31 cellular contexts compared by ENCODE assay signal in genomic region chr7:4943297-4943696, GRCh38. TPM values are rescaled to one million over a fixed set of nuclear protein-coding genes. Genes with fewer than 3 reads are reported as not detected.
"Had no signal": no experiment of that assay in that cellular context is flagged by ENCODE, and none has a peak within 500 bp of the region (broad histone marks: within the 10 kb centered on the region; RNA-seq: fewer than 3 reads in every experiment).

No MANE protein-coding gene starts in this region.

- DNase-seq: activated CD4-positive, alpha-beta memory T cell treated with anti-CD3 and anti-CD28 coated beads, Interleukin-2, amount 10 ng/mL, durations not matched to agents 7 days and 5 days; activated CD4-positive, alpha-beta T cell treated with anti-CD3 and anti-CD28 coated beads for 1 hour; activated CD4-positive, alpha-beta T cell treated with anti-CD3 and anti-CD28 coated beads for 4 hours; activated CD4-positive, alpha-beta T cell treated with anti-CD3 and anti-CD28 coated beads, Interleukin-2, amount 10 ng/mL, durations not matched to agents 7 days and 5 days; activated CD4-positive, alpha-beta T cell treated with anti-CD3 and anti-CD28 coated beads, Interleukin-2, amount 50 U/mL, for 4 hours; activated CD8-positive, alpha-beta memory T cell treated with anti-CD3 and anti-CD28 coated beads, Interleukin-2, amount 50 U/mL, for 48 hours; activated gamma-delta T cell; activated naive CD4-positive, alpha-beta T cell; activated naive CD4-positive, alpha-beta T cell treated with anti-CD3 and anti-CD28 coated beads, Interleukin-2, amount 10 ng/mL, durations not matched to agents 7 days and 5 days; activated naive CD8-positive, alpha-beta T cell treated with anti-CD3 and anti-CD28 coated beads, Interleukin-2, amount 10 ng/mL, durations not matched to agents 7 days and 5 days; activated T-cell treated with anti-CD3 and anti-CD28 coated beads for 4 hours; activated T-cell treated with anti-CD3 and anti-CD28 coated beads, Interleukin-2, amount 50 U/mL, for 24 hours; activated T-cell treated with anti-CD3 and anti-CD28 coated beads, Interleukin-2, amount 50 U/mL, for 72 hours; central memory CD4-positive, alpha-beta T cell; cerebellar nuclear complex; colonic mucosa; dorsolateral prefrontal cortex; effector memory CD8-positive, alpha-beta T cell; erythroblast; foreskin keratinocyte; gastrocnemius medialis; T-helper 1 cell; T-helper 2 cell had no signal

- H3K36me3 Mint-ChIP-seq: activated naive CD4-positive, alpha-beta T cell treated with anti-CD3 and anti-CD28 coated beads, Interleukin-2, amount 10 ng/mL, durations not matched to agents 7 days and 5 days; activated naive CD4-positive, alpha-beta T cell treated with anti-CD3 and anti-CD28 coated beads, Interleukin-2, amount 50 U/mL, for 72 hours; activated naive CD8-positive, alpha-beta T cell treated with anti-CD3 and anti-CD28 coated beads, Interleukin-2, amount 10 ng/mL, durations not matched to agents 7 days and 5 days had no signal

- H3K27me3 ChIP-seq: ascending aorta, cardiac muscle cell, colonic mucosa, dorsolateral prefrontal cortex, foreskin keratinocyte, gastrocnemius medialis had no signal

- H3K36me3 ChIP-seq: ascending aorta, breast epithelium, cardiac muscle cell, colonic mucosa, esophagus muscularis mucosa, gastrocnemius medialis had no signal

- H3K4me3 Mint-ChIP-seq: activated CD4-positive, alpha-beta memory T cell treated with anti-CD3 and anti-CD28 coated beads, Interleukin-2, amount 10 ng/mL, durations not matched to agents 7 days and 5 days; activated CD4-positive, alpha-beta T cell treated with anti-CD3 and anti-CD28 coated beads, Interleukin-2, amount 10 ng/mL, durations not matched to agents 7 days and 5 days; activated naive CD4-positive, alpha-beta T cell treated with anti-CD3 and anti-CD28 coated beads, Interleukin-2, amount 10 ng/mL, durations not matched to agents 7 days and 5 days; activated naive CD8-positive, alpha-beta T cell treated with anti-CD3 and anti-CD28 coated beads, Interleukin-2, amount 10 ng/mL, durations not matched to agents 7 days and 5 days; activated T-cell treated with anti-CD3 and anti-CD28 coated beads, Interleukin-2, amount 50 U/mL, for 24 hours; activated T-cell treated with anti-CD3 and anti-CD28 coated beads, Interleukin-2, amount 50 U/mL, for 72 hours; brain; dendritic cell treated with granulocyte-macrophage colony-stimulating factor and Interleukin-4, amounts not matched to agents 40 ng/mL and 50 ng/mL, for 4 days; effector memory CD8-positive, alpha-beta T cell had no signal

- H3K4me3 ChIP-seq: ascending aorta, breast epithelium, cardiac muscle cell, colonic mucosa, dorsolateral prefrontal cortex, esophagus muscularis mucosa, gastrocnemius medialis had no signal

- H3K9me3 ChIP-seq: ascending aorta, colonic mucosa, gastrocnemius medialis had no signal

- H3K4me1 ChIP-seq: ascending aorta, breast epithelium, colonic mucosa, esophagus muscularis mucosa, foreskin keratinocyte, gastrocnemius medialis had no signal

- H3K27ac Mint-ChIP-seq: activated CD4-positive, alpha-beta memory T cell treated with anti-CD3 and anti-CD28 coated beads, Interleukin-2, amount 10 ng/mL, durations not matched to agents 7 days and 5 days; activated CD4-positive, alpha-beta T cell treated with anti-CD3 and anti-CD28 coated beads, Interleukin-2, amount 10 ng/mL, durations not matched to agents 7 days and 5 days; activated naive CD4-positive, alpha-beta T cell treated with anti-CD3 and anti-CD28 coated beads, Interleukin-2, amount 10 ng/mL, durations not matched to agents 7 days and 5 days; activated naive CD4-positive, alpha-beta T cell treated with anti-CD3 and anti-CD28 coated beads, Interleukin-2, amount 50 U/mL, for 72 hours; activated naive CD8-positive, alpha-beta T cell treated with anti-CD3 and anti-CD28 coated beads, Interleukin-2, amount 10 ng/mL, durations not matched to agents 7 days and 5 days; activated T-cell treated with anti-CD3 and anti-CD28 coated beads, Interleukin-2, amount 50 U/mL, for 24 hours; activated T-cell treated with anti-CD3 and anti-CD28 coated beads, Interleukin-2, amount 50 U/mL, for 72 hours; brain; dendritic cell treated with granulocyte-macrophage colony-stimulating factor and Interleukin-4, amounts not matched to agents 40 ng/mL and 50 ng/mL, for 4 days; effector memory CD8-positive, alpha-beta T cell had no signal

- ATAC-seq: activated naive CD4-positive, alpha-beta T cell treated with anti-CD3 and anti-CD28 coated beads, Interleukin-2, amount 50 U/mL, for 72 hours; activated T-cell treated with anti-CD3 and anti-CD28 coated beads, Interleukin-2, amount 50 U/mL, for 72 hours; effector memory CD8-positive, alpha-beta T cell; foreskin keratinocyte; gastrocnemius medialis had no signal

- H3K4me1 Mint-ChIP-seq: activated CD4-positive, alpha-beta memory T cell treated with anti-CD3 and anti-CD28 coated beads, Interleukin-2, amount 10 ng/mL, durations not matched to agents 7 days and 5 days; activated naive CD4-positive, alpha-beta T cell treated with anti-CD3 and anti-CD28 coated beads, Interleukin-2, amount 10 ng/mL, durations not matched to agents 7 days and 5 days; activated naive CD8-positive, alpha-beta T cell treated with anti-CD3 and anti-CD28 coated beads, Interleukin-2, amount 10 ng/mL, durations not matched to agents 7 days and 5 days had no signal

- H3K27ac ChIP-seq: ascending aorta, breast epithelium, cardiac muscle cell, colonic mucosa, esophagus muscularis mucosa, foreskin keratinocyte, gastrocnemius medialis had no signal

RNA-seq across cellular contexts. Expression of gene MMD2, which starts 15.7 kb away (rescaled TPM):
- total RNA-seq: activated CD4-positive, alpha-beta memory T cell treated with anti-CD3 and anti-CD28 coated beads, Interleukin-2, amount 10 ng/mL, durations not matched to agents 7 days and 5 days; activated CD4-positive, alpha-beta T cell treated with anti-CD3 and anti-CD28 coated beads, Interleukin-2, amount 10 ng/mL, durations not matched to agents 7 days and 5 days; activated naive CD4-positive, alpha-beta T cell treated with anti-CD3 and anti-CD28 coated beads, Interleukin-2, amount 50 U/mL, for 72 hours; activated naive CD8-positive, alpha-beta T cell treated with anti-CD3 and anti-CD28 coated beads, Interleukin-2, amount 10 ng/mL, durations not matched to agents 7 days and 5 days; activated T-cell treated with anti-CD3 and anti-CD28 coated beads, Interleukin-2, amount 50 U/mL, for 72 hours; ascending aorta; breast epithelium; cardiac muscle cell; colonic mucosa; esophagus muscularis mucosa; foreskin keratinocyte; gastrocnemius medialis; glomerular endothelial cell had no signal
- polyA plus RNA-seq: cardiac muscle cell, foreskin keratinocyte had no signal
